In the genomic region with DNA sequence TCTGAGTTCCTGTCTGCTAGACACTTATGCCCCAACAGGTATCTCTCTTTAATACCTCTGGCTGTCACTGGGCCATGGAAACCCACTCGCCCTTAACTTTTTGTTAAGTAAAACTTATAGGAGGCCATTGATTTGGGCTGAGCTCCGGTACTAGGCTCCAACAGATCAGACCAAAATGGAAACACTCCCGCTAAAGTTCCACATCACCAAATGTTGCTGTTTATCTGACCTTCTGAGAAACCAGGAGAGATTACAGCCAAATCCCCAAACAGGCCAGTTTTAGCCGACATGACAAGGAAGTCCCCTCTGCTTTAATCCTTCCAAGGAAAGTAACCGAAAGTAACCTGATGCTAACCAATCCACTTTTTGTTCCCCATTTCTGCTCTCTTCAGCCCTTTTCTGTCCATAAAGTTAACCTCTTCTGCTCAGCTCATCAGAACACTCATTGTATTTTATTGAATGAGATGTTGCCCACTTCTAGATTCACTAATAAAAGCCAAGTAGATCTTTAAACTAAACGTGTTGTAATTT, we compare ENCODE assay signal across 17 cellular contexts.
"Had no signal": no experiment of that assay in that cellular context is flagged by ENCODE, and none has a peak within 500 bp of the region (broad histone marks: within the 10 kb centered on the region; RNA-seq: fewer than 3 reads in every experiment).

No MANE protein-coding gene starts in this region.

- H3K79me2 ChIP-seq: parathyroid adenoma had no signal

- H2AFZ ChIP-seq: parathyroid adenoma had no signal

- H3K27ac ChIP-seq: brain microvascular endothelial cell, left lung, parathyroid adenoma, suprapubic skin had no signal

- H3K4me1 ChIP-seq: parathyroid adenoma, suprapubic skin had no signal

- H3K9me3 ChIP-seq: left lung, mucosa of descending colon, suprapubic skin had no signal

- H3K27me3 ChIP-seq: brain microvascular endothelial cell, left lung, suprapubic skin had no signal

- H3K4me3 ChIP-seq: left lung, mucosa of descending colon, suprapubic skin had no signal

- H3K9ac ChIP-seq: parathyroid adenoma had no signal

- DNase-seq: activated naive CD4-positive, alpha-beta T cell; activated naive CD8-positive, alpha-beta T cell treated with anti-CD3 and anti-CD28 coated beads, Interleukin-2, amount 10 ng/mL, durations not matched to agents 7 days and 5 days; anterior cingulate cortex; brain microvascular endothelial cell; effector memory CD4-positive, alpha-beta T cell; foreskin fibroblast; hippocampal formation; left lung; mucosa of descending colon; naive thymus-derived CD4-positive, alpha-beta T cell; stimulated activated CD4-positive, alpha-beta T cell treated with anti-CD3 and anti-CD28 coated beads, Interleukin-2, amount 100 ng/mL, for 48 hours; stimulated activated naive CD4-positive, alpha-beta T cell; trophoblast cell had no signal

- FAIRE-seq: keratinocyte had no signal

- H3K36me3 ChIP-seq: brain microvascular endothelial cell, left lung, suprapubic skin had no signal

- ATAC-seq: activated CD4-positive, CD25-positive, alpha-beta regulatory T cell treated with anti-CD3 and anti-CD28 coated beads, Interleukin-2, amount 50 U/mL, for 24 hours; left lung; mucosa of descending colon; naive thymus-derived CD4-positive, alpha-beta T cell had no signal
